Comparison of ENCODE assay signal across 24 cellular contexts in the genomic region with DNA sequence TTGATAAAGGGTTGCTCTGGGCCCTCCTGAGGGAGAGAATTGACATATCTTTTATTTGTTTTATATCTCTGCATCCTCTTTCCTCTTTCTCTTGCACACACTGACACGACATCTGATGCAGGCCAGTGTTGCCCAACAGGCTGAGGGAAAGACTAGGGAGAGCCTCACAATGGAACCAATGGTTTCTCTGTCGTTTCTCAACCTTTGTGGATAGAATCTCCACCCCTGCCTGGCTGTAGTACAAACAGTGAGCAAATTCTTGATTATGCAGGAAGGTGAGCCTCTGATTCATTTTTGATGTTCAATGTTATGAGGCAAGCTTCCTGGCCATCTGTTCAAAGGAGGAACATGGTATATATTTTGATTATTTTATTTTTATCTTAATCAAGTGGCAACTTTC. TPM values are rescaled to one million over a fixed set of nuclear protein-coding genes. Genes with fewer than 3 reads are reported as not detected.
DNase-seq lines count a peak whose midpoint lies in the region; ATAC-seq and TF ChIP-seq lines count a peak whose summit lies in the region.
"Had no signal": no experiment of that assay in that cellular context is flagged by ENCODE, and none has a peak within 500 bp of the region (broad histone marks: within the 10 kb centered on the region; RNA-seq: fewer than 3 reads in every experiment).

No MANE protein-coding gene starts in this region.

- H3K4me3 Mint-ChIP-seq in MCF 10A (ENCODE audit: unreplicated experiment), result no peak overlapping the region
- H3K4me3 Mint-ChIP-seq: stimulated activated memory B cell treated with anti-CD40 and anti-IgM and Interleukin-4, amounts not matched to agents 10 μg/mL and 1 μg/mL and 100 μg/mL, for 72 hours had no signal

- BruUV-seq in MCF 10A (replicated peaks; lab: Mats Ljungman, UMichigan) (no TSS peak), PC-3 (replicated peaks; lab: Mats Ljungman, UMichigan) (no TSS peak)

- no peaks in the 10 kb centered on the region for H3K4me1 ChIP-seq in breast epithelium
- peaks cover 15% of the 10 kb centered on the region for H3K4me1 ChIP-seq in PC-3 (ENCODE audit: insufficient read depth, low read length)
- no peaks in the 10 kb centered on the region for H3K4me1 ChIP-seq in upper lobe of right lung
- no peaks in the 10 kb centered on the region for H3K4me1 ChIP-seq in upper lobe of left lung
- H3K4me1 ChIP-seq: right lobe of liver, testis had no signal

- DNase-seq in MCF 10A (ENCODE audit: unreplicated experiment), result peak; percentile 97
- no peak for DNase-seq in breast epithelium (ENCODE audit: low spot score in 2 of 2)
- peak; percentile 90 for DNase-seq in PC-3
- peak; percentile 50 for DNase-seq in fibroblast of gingiva (ENCODE audit: low read depth)
- DNase-seq in upper lobe of right lung, result no peak
- DNase-seq in upper lobe of left lung, result no peak
- no peak for DNase-seq in stimulated activated CD4-positive, alpha-beta T cell treated with anti-CD3 and anti-CD28 coated beads, Interleukin-2, amount 100 ng/mL, for 24 hours
- no peak for DNase-seq in KBM-7
- DNase-seq: activated CD4-positive, alpha-beta T cell treated with anti-CD3 and anti-CD28 coated beads for 48 hours; activated effector memory CD4-positive, alpha-beta T cell treated with anti-CD3 and anti-CD28 coated beads, Interleukin-2, amount 50 U/mL, for 16 hours; dorsolateral prefrontal cortex; erythroblast; heart right ventricle; NCI-H1048; NCI-H2081; right lobe of liver; SW 1271; testis had no signal

- in situ Hi-C loops in KBM-7 (cut with MboI; ENCODE audit: low pct_unique_long_range_greater_than_20kb, low sequenced_read_pairs), result no loop called here

- H3K27me3 ChIP-seq in breast epithelium, result no peaks in the 10 kb centered on the region
- H3K27me3 ChIP-seq in PC-3 (ENCODE audit: low read length), result no peaks in the 10 kb centered on the region
- H3K27me3 ChIP-seq in upper lobe of right lung, result no peaks in the 10 kb centered on the region
- H3K27me3 ChIP-seq in upper lobe of left lung, result no peaks in the 10 kb centered on the region
- H3K27me3 ChIP-seq: cardiac muscle cell, dorsolateral prefrontal cortex, heart right ventricle, right lobe of liver, testis had no signal

- H3K9ac ChIP-seq in PC-3 (ENCODE audit: low read length), result no peak overlapping the region

- H3K36me3 ChIP-seq in breast epithelium (no peaks in the 10 kb centered on the region), PC-3 (ENCODE audit: low read depth, low read length) (no peaks in the 10 kb centered on the region), upper lobe of right lung (no peaks in the 10 kb centered on the region), upper lobe of left lung (no peaks in the 10 kb centered on the region)
- H3K36me3 ChIP-seq: cardiac muscle cell, right lobe of liver had no signal

- POLR2A ChIA-PET in MCF 10A (lab: Yijun Ruan, JAX), result interaction anchor here (1.0 to 3.5 kb wide), 6 partner anchors 8 to 55 kb away, joined by 3 to 26 read pairs (median 6); no protein-coding TSS in a partner anchor
- POLR2A ChIA-PET in PC-3 (lab: Charles Lee; ENCODE audit: unreplicated experiment), result no interaction called here

- no peak for TF ChIP-seq POLR2A in breast epithelium (IDR thresholded peaks at IDR 0.05)
- TF ChIP-seq POLR2A in upper lobe of left lung (IDR thresholded peaks at IDR 0.05), result no peak

- H3K27ac ChIP-seq in breast epithelium (no peak overlapping the region), PC-3 (ENCODE audit: low read length) (peak overlapping the region; percentile 62), upper lobe of right lung (no peak overlapping the region), upper lobe of left lung (no peak overlapping the region)
- H3K27ac ChIP-seq: C4-2B, cardiac muscle cell, dorsolateral prefrontal cortex, heart right ventricle, right lobe of liver, testis had no signal

- H2AFZ ChIP-seq in PC-3 (ENCODE audit: low read length), result no peak overlapping the region

- H3F3A ChIP-seq in PC-3 (ENCODE audit: low read length, unreplicated experiment), result no peaks in the 10 kb centered on the region

- H3K4me3 ChIP-seq in breast epithelium, result no peak overlapping the region
- H3K4me3 ChIP-seq in PC-3 (ENCODE audit: low read length), result no peak overlapping the region
- H3K4me3 ChIP-seq in upper lobe of right lung, result no peak overlapping the region
- no peak overlapping the region for H3K4me3 ChIP-seq in upper lobe of left lung
- H3K4me3 ChIP-seq: cardiac muscle cell, dorsolateral prefrontal cortex, heart right ventricle, right lobe of liver, testis had no signal

- 43 to 65% methylated on average over 2 of the region's 2 CpGs for WGBS in upper lobe of left lung, 2 donors

- ATAC-seq in PC-3 (peak; percentile 46), upper lobe of right lung (peak; percentile 20), upper lobe of left lung (ENCODE audit: low FRiP score in 2 of 2) (no peak)
- ATAC-seq: heart right ventricle; stimulated activated memory B cell treated with anti-CD40 and anti-IgM and Interleukin-4, amounts not matched to agents 10 μg/mL and 1 μg/mL and 100 μg/mL, for 72 hours had no signal

- H3K9me3 Mint-ChIP-seq in MCF 10A (ENCODE audit: unreplicated experiment), result peaks cover 11% of the 10 kb centered on the region

- TF ChIP-seq CTCF in MCF 10A (IDR thresholded peaks at IDR 0.05; ENCODE audit: unreplicated experiment), result no peak
- TF ChIP-seq CTCF in breast epithelium (IDR thresholded peaks at IDR 0.05), result no peak
- TF ChIP-seq CTCF in PC-3 (conservative IDR thresholded peaks at IDR 0.05; ENCODE audit: low read depth, low read length), result no peak
- no peak for TF ChIP-seq CTCF in upper lobe of right lung (IDR thresholded peaks at IDR 0.05)
- TF ChIP-seq CTCF in upper lobe of left lung (IDR thresholded peaks at IDR 0.05), result no peak

- no peaks in the 10 kb centered on the region for H3K9me2 ChIP-seq in PC-3 (replicated peaks; ENCODE audit: low read length)

- intact Hi-C loops in MCF 10A (cut with micrococcal nuclease), result loop anchor here (1.0 kb wide), 1 partner anchor 17 kb away; no protein-coding TSS in a partner anchor
- intact Hi-C loops in breast epithelium (cut with DNase I; ENCODE audit: low total_unique reads), result no loop called here
- intact Hi-C loops in PC-3 (cut with micrococcal nuclease), result no loop called here
- intact Hi-C loops in upper lobe of right lung (cut with DNase I), result no loop called here

- no peaks in the 10 kb centered on the region for H4K20me1 ChIP-seq in PC-3 (ENCODE audit: low read length)

- no peaks in the 10 kb centered on the region for H3K27me3 Mint-ChIP-seq in MCF 10A (ENCODE audit: insufficient read depth, unreplicated experiment)
- H3K27me3 Mint-ChIP-seq: stimulated activated memory B cell treated with anti-CD40 and anti-IgM and Interleukin-4, amounts not matched to agents 10 μg/mL and 1 μg/mL and 100 μg/mL, for 72 hours had no signal

- peak overlapping the region; percentile 21; the same call in 1 of the 2 replicates for H3K4me2 ChIP-seq in PC-3 (ENCODE audit: low read length)

- no peak for TF ChIP-seq EP300 in upper lobe of left lung (IDR thresholded peaks at IDR 0.05)

- H3K79me2 ChIP-seq in PC-3 (ENCODE audit: low read length), result no peaks in the 10 kb centered on the region

- H3K9me3 ChIP-seq in breast epithelium (no peaks in the 10 kb centered on the region), PC-3 (ENCODE audit: low read length) (no peaks in the 10 kb centered on the region), upper lobe of right lung (no peaks in the 10 kb centered on the region), upper lobe of left lung (no peaks in the 10 kb centered on the region)
- H3K9me3 ChIP-seq: right lobe of liver, testis had no signal

- no peak overlapping the region for H3K27ac Mint-ChIP-seq in MCF 10A (ENCODE audit: low read depth, unreplicated experiment)
- H3K27ac Mint-ChIP-seq: stimulated activated memory B cell treated with anti-CD40 and anti-IgM and Interleukin-4, amounts not matched to agents 10 μg/mL and 1 μg/mL and 100 μg/mL, for 72 hours had no signal

- peaks cover 16% of the 10 kb centered on the region for H3K4me1 Mint-ChIP-seq in MCF 10A (ENCODE audit: insufficient read depth, unreplicated experiment)
- H3K4me1 Mint-ChIP-seq: stimulated activated memory B cell treated with anti-CD40 and anti-IgM and Interleukin-4, amounts not matched to agents 10 μg/mL and 1 μg/mL and 100 μg/mL, for 72 hours had no signal

- no peaks in the 10 kb centered on the region for H3K36me3 Mint-ChIP-seq in MCF 10A (ENCODE audit: insufficient read depth, unreplicated experiment)

- CTCF ChIA-PET in MCF 10A (lab: Yijun Ruan, JAX), result interaction anchor here (0.5 to 1.0 kb wide), 3 partner anchors 10 to 495 kb away, joined by 3 to 4 read pairs (median 3); no protein-coding TSS in a partner anchor
- CTCF ChIA-PET in PC-3 (lab: Charles Lee), result no interaction called here

RNA-seq across cellular contexts. Expression of a gene that starts 49.8 kb away (rescaled TPM):
- total RNA-seq in MCF 10A (2022) (not detected in 2 replicates), breast epithelium (not detected), PC-3 (2014; rRNA removed) (0.26 TPM in 1 of 2 replicates, not detected in the other), upper lobe of right lung (not detected), upper lobe of left lung (not detected)
- total RNA-seq: A673, cardiac muscle cell, dorsolateral prefrontal cortex, heart right ventricle, lung microvascular endothelial cell, osteocyte, right lobe of liver, testis had no signal

Comparison
In these comparisons a context has a peak if more than half of its experiments do, and no peak if none do; other contexts are left out.
1. DNase-seq: peak in MCF 10A (single experiment), PC-3 (single experiment) and fibroblast of gingiva (single experiment); none in breast epithelium (0 of 2), upper lobe of right lung (single experiment), upper lobe of left lung (0 of 2), stimulated activated CD4-positive, alpha-beta T cell treated with anti-CD3 and anti-CD28 coated beads, Interleukin-2, amount 100 ng/mL, for 24 hours (0 of 2) and KBM-7 (single experiment).
2. ATAC-seq: peak in PC-3 (single experiment) and upper lobe of right lung (single experiment); none in upper lobe of left lung (0 of 2).